8 cellular contexts compared by ENCODE assay signal in the genomic region with DNA sequence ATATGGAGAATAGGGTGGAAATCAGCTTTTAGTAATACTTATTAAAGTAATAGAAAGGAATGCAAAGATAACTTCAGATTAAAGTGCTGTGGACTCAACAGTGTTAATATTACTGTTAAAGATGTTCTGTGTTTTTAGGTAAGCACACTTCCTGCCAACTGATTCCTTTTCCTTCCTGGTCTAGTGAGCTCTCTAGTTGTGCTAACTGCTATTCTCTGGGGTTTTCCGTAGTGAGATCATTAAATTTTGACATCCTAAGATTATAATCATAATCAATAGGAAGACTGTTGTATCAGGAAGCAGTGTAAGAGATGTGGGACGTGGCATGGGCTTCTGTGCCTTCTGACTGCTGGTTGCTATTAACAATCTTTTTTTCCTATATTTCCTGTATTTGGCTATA. TPM values are rescaled to one million over a fixed set of nuclear protein-coding genes. Genes with fewer than 3 reads are reported as not detected.
A peak's percentile ranks its signal among the peaks of the same experiment; 100 is the strongest.
DNase-seq lines count a peak whose midpoint lies in the region; ATAC-seq, FAIRE-seq and TF ChIP-seq lines count a peak whose summit lies in the region.

No MANE protein-coding gene starts in this region.

- POLR2A ChIA-PET in Panc1 (lab: Charles Lee), result no interaction called here

- H3K27ac ChIP-seq in Panc1 (ENCODE audit: low read length), result 0 out of 2 replicates have a peak overlapping the region, but pooled peaks have one; percentile 2

- in situ Hi-C loops in Panc1 (cut with HindIII; ENCODE audit: low pct_unique_long_range_greater_than_20kb, low sequenced_read_pairs), result no loop called here

- intact Hi-C loops in Panc1 (cut with micrococcal nuclease; ENCODE audit: unreplicated experiment), result no loop called here

- no peak for DNase-seq in GM18507 (ENCODE audit: extremely low spot score, insufficient read length, low read depth)
- no peak for DNase-seq in Panc1 (ENCODE audit: low read depth, low spot score)
- DNase-seq in progenitor cell of endocrine pancreas (ENCODE audit: low spot score, unreplicated experiment), result no peak
- no peak for DNase-seq in inferior parietal cortex (ENCODE audit: extremely low spot score)

- CTCF ChIA-PET in Panc1 (lab: Charles Lee), result no interaction called here

- H3K36me3 ChIP-seq in Panc1 (ENCODE audit: control insufficient read depth, insufficient read depth, low read length) (no peaks in the 10 kb centered on the region; the same call in 1 of the 2 replicates), endocrine pancreas (ENCODE audit: control insufficient read depth, insufficient read depth, low read length) (no peaks in the 10 kb centered on the region)

- H3K27me3 ChIP-seq in Panc1 (ENCODE audit: control insufficient read depth, insufficient read depth, low read length) (no peaks in the 10 kb centered on the region), endocrine pancreas (ENCODE audit: control insufficient read depth, insufficient read depth, low read length) (no peaks in the 10 kb centered on the region)

- H3K27ac Mint-ChIP-seq in progenitor cell of endocrine pancreas, result peak overlapping the region; percentile 79

- H3K9me3 ChIP-seq in Panc1 (ENCODE audit: control insufficient read depth, insufficient read depth, low read depth, low read length), result no peaks in the 10 kb centered on the region
- H3K9me3 ChIP-seq in endocrine pancreas (ENCODE audit: control insufficient read depth, low read length), result no peaks in the 10 kb centered on the region

- H3K4me1 Mint-ChIP-seq in progenitor cell of endocrine pancreas (ENCODE audit: low read depth), result peaks cover 26% of the 10 kb centered on the region

- ATAC-seq in Panc1 (no peak), GM19324 (IDR thresholded peaks at IDR 0.05; ENCODE audit: low FRiP score, unreplicated experiment) (no peak), HG02981 (IDR thresholded peaks at IDR 0.05; ENCODE audit: unreplicated experiment) (no peak), GM18502 (IDR thresholded peaks at IDR 0.05; ENCODE audit: poor library complexity, unreplicated experiment) (no peak)

- H3K4me3 ChIP-seq in Panc1 (ENCODE audit: low read depth in 2 of 2, low read length in 2 of 2), result peak overlapping the region; percentile 91 to 94; a peak in 3 of 4 replicates
- peak overlapping the region; percentile 83 for H3K4me3 ChIP-seq in endocrine pancreas (ENCODE audit: control insufficient read depth, insufficient read depth, low read length)

- no TSS peak for BruUV-seq in Panc1 (replicated peaks; lab: Mats Ljungman, UMichigan)

- H3K36me3 Mint-ChIP-seq in progenitor cell of endocrine pancreas (ENCODE audit: insufficient read depth), result no peaks in the 10 kb centered on the region

- H3K4me1 ChIP-seq in Panc1 (ENCODE audit: control insufficient read depth, insufficient read depth, low read length) (peaks cover 9% of the 10 kb centered on the region; the same call in 1 of the 2 replicates), endocrine pancreas (ENCODE audit: control insufficient read depth, insufficient read depth, low read length) (peaks cover 9% of the 10 kb centered on the region)

- TF ChIP-seq CTCF in Panc1 (IDR thresholded peaks at IDR 0.05) (no peak), progenitor cell of endocrine pancreas (IDR thresholded peaks at IDR 0.05; ENCODE audit: unreplicated experiment) (no peak)

- H3K27me3 Mint-ChIP-seq in progenitor cell of endocrine pancreas, result no peaks in the 10 kb centered on the region

- H3K4me3 Mint-ChIP-seq in progenitor cell of endocrine pancreas (ENCODE audit: low read depth), result peak overlapping the region; percentile 98

- H3K9me3 Mint-ChIP-seq in progenitor cell of endocrine pancreas (ENCODE audit: low read depth), result no peaks in the 10 kb centered on the region

- no peak overlapping the region for H3K9ac ChIP-seq in endocrine pancreas (ENCODE audit: control insufficient read depth, insufficient read depth, low read length)

- peak; percentile 82 for FAIRE-seq in GM18507 (lab: Jason Lieb, UNC)

RNA-seq across cellular contexts. Expression of a gene that starts 1.2 kb away (rescaled TPM):
- total RNA-seq in Panc1 (2021; ENCODE audit: unreplicated experiment) (4.0 TPM), progenitor cell of endocrine pancreas (1.4 and 2.5 TPM in 2 replicates)
- 1.4 TPM for polyA plus RNA-seq in Panc1 (2012; ENCODE audit: insufficient read length)

RNA-seq across cellular contexts. Expression of a gene that starts 1.6 kb away (rescaled TPM):
- 13.0 TPM for total RNA-seq in Panc1 (2021; ENCODE audit: unreplicated experiment)
- polyA plus RNA-seq in Panc1 (2012; ENCODE audit: insufficient read length), result 8.0 TPM
- total RNA-seq in progenitor cell of endocrine pancreas, result 14.6 and 17.1 TPM in 2 replicates
